Comparison of ENCODE assay signal across 39 cellular contexts in the genomic region with DNA sequence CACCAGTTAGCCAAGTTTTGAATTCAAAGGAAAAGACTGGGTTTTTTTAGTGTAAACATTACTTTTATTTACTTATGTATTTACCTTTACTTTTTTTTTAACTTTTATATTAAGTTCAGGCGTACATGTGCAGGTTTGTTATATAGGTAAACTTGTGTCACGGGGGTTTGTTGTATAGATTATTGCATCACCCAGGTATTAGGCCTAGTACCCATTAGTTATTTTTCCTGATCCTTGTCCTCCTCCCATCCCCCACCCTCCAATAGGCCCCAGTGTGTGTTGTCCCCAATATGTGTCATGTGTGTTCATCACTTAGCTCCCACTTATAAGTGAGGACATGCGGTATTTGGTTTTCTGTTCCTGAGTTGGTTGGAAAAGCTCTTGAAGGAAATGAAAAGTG. TPM values are rescaled to one million over a fixed set of nuclear protein-coding genes. Genes with fewer than 3 reads are reported as not detected.
"Had no signal": no experiment of that assay in that cellular context is flagged by ENCODE, and none has a peak within 500 bp of the region (broad histone marks: within the 10 kb centered on the region; RNA-seq: fewer than 3 reads in every experiment).

No MANE protein-coding gene starts in this region.

- H3K4me3 ChIP-seq: MG63 had no signal

- DNase-seq: Kasumi-1, MG63, MM.1S, MV-4-11, NCI-H1048, NCI-H1092, NCI-H1092 treated with DMSO at 0.1 percent for 48 hours, NCI-H1105, NCI-H1105 treated with DMSO at 0.1 percent for 48 hours, NCI-H1417, NCI-H1417 treated with DMSO at 0.1 percent for 48 hours, NCI-H1436, NCI-H1436 treated with DMSO at 0.1 percent for 48 hours, NCI-H146, NCI-H1694, NCI-H1694 treated with DMSO at 0.1 percent for 48 hours, NCI-H187, NCI-H187 treated with DMSO at 0.1 percent for 48 hours, NCI-H1930, NCI-H2029, NCI-H2029 treated with DMSO at 0.1 percent for 48 hours, NCI-H2081, NCI-H2081 treated with DMSO at 0.1 percent for 48 hours, NCI-H2107, NCI-H2171, NCI-H2171 treated with DMSO at 0.1 percent for 48 hours, NCI-H2227 treated with DMSO at 0.1 percent for 48 hours, NCI-H226, NCI-H345, NCI-H446, NCI-H446 treated with DMSO at 0.1 percent for 48 hours, NCI-H510A, NCI-H510A treated with DMSO at 0.1 percent for 48 hours, NCI-H524, NCI-H524 treated with DMSO at 0.1 percent for 48 hours had no signal

- H3K27me3 ChIP-seq: MG63 had no signal

- H3K9me3 ChIP-seq: MG63 had no signal

RNA-seq across cellular contexts. Expression of gene CLDN25, which starts 26.7 kb away (rescaled TPM):
- total RNA-seq: LHCN-M2, M059J, MCF 10A, NCI-H460 had no signal
